ENCODE assay signal across 1 cellular context in the genomic region with DNA sequence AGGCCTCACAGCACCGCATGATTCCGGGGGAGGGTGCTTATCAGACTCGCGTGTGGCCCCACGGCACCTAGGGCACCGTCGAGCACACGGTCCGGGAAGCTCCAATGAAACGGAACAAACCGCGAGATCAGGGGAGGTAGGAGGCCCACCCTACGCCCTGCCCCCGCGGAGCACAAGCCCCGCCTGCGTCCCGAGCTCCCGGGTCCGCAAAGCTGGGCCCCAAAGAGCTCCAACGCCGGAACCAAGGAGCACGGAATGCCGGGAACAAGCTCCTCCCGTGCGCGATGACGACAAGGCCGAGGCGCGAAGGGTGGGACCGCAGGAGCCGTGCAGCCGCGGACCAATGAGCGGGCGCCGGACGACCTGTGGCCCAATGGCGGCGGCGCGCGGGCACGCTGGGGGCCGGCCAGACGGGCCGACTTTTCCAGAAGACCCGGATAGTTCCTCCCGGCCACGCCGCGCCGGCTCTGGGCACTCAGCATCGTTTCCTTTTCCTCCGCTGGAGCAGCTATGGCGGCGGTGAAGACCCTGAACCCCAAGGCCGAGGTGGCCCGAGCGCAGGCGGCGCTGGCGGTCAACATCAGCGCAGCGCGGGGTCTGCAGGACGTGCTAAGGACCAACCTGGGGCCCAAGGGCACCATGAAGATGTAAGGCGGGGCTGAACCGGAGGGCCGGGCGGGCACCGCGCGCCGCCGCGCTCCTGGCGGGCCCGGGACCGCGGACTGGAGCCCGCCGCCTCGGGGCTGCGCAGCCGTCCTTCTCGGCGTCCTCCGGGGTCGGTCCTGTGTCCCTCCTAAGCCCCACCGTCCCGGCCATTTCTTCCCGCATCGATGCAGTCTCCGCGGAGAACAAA.
TF ChIP-seq lines count a peak whose summit lies in the region.

A gene with protein sequence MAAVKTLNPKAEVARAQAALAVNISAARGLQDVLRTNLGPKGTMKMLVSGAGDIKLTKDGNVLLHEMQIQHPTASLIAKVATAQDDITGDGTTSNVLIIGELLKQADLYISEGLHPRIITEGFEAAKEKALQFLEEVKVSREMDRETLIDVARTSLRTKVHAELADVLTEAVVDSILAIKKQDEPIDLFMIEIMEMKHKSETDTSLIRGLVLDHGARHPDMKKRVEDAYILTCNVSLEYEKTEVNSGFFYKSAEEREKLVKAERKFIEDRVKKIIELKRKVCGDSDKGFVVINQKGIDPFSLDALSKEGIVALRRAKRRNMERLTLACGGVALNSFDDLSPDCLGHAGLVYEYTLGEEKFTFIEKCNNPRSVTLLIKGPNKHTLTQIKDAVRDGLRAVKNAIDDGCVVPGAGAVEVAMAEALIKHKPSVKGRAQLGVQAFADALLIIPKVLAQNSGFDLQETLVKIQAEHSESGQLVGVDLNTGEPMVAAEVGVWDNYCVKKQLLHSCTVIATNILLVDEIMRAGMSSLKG (plus strand): TSS at position 427 of the 853 bp plus-strand sequence. CDS start 84 bp downstream, at position 511.
A gene (minus strand): TSS at position 106 of the 853 bp plus-strand sequence. CDS start 30,232 bp downstream, outside the sequence.

TF ChIP-seq in HEK293, 187 proteins besides CTCF, POLR2A, EP300 and RAD21 (continued from another document and continues in another):
- TF ChIP-seq, protein P1, sequence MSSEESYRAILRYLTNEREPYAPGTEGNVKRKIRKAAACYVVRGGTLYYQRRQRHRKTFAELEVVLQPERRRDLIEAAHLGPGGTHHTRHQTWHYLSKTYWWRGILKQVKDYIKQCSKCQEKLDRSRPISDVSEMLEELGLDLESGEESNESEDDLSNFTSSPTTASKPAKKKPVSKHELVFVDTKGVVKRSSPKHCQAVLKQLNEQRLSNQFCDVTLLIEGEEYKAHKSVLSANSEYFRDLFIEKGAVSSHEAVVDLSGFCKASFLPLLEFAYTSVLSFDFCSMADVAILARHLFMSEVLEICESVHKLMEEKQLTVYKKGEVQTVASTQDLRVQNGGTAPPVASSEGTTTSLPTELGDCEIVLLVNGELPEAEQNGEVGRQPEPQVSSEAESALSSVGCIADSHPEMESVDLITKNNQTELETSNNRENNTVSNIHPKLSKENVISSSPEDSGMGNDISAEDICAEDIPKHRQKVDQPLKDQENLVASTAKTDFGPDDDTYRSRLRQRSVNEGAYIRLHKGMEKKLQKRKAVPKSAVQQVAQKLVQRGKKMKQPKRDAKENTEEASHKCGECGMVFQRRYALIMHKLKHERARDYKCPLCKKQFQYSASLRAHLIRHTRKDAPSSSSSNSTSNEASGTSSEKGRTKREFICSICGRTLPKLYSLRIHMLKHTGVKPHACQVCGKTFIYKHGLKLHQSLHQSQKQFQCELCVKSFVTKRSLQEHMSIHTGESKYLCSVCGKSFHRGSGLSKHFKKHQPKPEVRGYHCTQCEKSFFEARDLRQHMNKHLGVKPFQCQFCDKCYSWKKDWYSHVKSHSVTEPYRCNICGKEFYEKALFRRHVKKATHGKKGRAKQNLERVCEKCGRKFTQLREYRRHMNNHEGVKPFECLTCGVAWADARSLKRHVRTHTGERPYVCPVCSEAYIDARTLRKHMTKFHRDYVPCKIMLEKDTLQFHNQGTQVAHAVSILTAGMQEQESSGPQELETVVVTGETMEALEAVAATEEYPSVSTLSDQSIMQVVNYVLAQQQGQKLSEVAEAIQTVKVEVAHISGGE (tag by site-specific recombination; conservative IDR thresholded peaks at IDR 0.05; ENCODE audit: low read depth), result peak; percentile 55
- TF ChIP-seq ZNF266 (tag by site-specific recombination; IDR thresholded peaks at IDR 0.05; ENCODE audit: low read depth), result no peak
- no peak for TF ChIP-seq ZNF214 (tag by site-specific recombination; IDR thresholded peaks at IDR 0.05; ENCODE audit: borderline replicate concordance)
- 0 out of 2 replicates have a peak, but pooled peaks have one; percentile 24 for TF ChIP-seq KLF1 (tag by site-specific recombination; IDR thresholded peaks at IDR 0.05)
- TF ChIP-seq, protein P2, sequence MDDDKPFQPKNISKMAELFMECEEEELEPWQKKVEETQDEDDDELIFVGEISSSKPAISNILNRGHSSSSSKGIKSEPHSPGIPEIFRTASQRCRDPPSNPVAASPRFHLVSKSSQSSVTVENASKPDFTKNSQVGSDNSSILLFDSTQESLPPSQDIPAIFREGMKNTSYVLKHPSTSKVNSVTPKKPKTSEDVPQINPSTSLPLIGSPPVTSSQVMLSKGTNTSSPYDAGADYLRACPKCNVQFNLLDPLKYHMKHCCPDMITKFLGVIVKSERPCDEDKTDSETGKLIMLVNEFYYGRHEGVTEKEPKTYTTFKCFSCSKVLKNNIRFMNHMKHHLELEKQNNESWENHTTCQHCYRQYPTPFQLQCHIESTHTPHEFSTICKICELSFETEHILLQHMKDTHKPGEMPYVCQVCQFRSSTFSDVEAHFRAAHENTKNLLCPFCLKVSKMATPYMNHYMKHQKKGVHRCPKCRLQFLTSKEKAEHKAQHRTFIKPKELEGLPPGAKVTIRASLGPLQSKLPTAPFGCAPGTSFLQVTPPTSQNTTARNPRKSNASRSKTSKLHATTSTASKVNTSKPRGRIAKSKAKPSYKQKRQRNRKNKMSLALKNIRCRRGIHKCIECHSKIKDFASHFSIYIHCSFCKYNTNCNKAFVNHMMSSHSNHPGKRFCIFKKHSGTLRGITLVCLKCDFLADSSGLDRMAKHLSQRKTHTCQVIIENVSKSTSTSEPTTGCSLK (tag by site-specific recombination; IDR thresholded peaks at IDR 0.05), result no peak
- TF ChIP-seq FEZF1 (tag by site-specific recombination; IDR thresholded peaks at IDR 0.05), result no peak
- TF ChIP-seq, protein P3, sequence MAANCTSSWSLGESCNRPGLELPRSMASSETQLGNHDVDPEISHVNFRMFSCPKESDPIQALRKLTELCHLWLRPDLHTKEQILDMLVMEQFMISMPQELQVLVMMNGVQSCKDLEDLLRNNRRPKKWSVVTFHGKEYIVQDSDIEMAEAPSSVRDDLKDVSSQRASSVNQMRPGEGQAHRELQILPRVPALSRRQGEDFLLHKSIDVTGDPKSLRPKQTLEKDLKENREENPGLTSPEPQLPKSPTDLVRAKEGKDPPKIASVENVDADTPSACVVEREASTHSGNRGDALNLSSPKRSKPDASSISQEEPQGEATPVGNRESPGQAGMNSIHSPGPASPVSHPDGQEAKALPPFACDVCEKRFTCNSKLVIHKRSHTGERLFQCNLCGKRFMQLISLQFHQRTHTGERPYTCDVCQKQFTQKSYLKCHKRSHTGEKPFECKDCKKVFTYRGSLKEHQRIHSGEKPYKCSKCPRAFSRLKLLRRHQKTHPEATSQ (tag by site-specific recombination; IDR thresholded peaks at IDR 0.05), result no peak
- TF ChIP-seq, protein P4, sequence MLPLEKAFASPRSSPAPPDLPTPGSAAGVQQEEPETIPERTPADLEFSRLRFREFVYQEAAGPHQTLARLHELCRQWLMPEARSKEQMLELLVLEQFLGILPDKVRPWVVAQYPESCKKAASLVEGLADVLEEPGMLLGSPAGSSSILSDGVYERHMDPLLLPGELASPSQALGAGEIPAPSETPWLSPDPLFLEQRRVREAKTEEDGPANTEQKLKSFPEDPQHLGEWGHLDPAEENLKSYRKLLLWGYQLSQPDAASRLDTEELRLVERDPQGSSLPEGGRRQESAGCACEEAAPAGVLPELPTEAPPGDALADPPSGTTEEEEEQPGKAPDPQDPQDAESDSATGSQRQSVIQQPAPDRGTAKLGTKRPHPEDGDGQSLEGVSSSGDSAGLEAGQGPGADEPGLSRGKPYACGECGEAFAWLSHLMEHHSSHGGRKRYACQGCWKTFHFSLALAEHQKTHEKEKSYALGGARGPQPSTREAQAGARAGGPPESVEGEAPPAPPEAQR (tag by site-specific recombination; IDR thresholded peaks at IDR 0.05), result no peak
- no peak for TF ChIP-seq ZNF548 (tag by site-specific recombination; IDR thresholded peaks at IDR 0.05)
- TF ChIP-seq, protein P5, sequence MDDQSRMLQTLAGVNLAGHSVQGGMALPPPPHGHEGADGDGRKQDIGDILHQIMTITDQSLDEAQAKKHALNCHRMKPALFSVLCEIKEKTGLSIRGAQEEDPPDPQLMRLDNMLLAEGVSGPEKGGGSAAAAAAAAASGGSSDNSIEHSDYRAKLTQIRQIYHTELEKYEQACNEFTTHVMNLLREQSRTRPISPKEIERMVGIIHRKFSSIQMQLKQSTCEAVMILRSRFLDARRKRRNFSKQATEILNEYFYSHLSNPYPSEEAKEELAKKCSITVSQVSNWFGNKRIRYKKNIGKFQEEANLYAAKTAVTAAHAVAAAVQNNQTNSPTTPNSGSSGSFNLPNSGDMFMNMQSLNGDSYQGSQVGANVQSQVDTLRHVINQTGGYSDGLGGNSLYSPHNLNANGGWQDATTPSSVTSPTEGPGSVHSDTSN (CRISPR knock-in tag; IDR thresholded peaks at IDR 0.05), result peak; percentile 90
- TF ChIP-seq KLF7 (tag by site-specific recombination; IDR thresholded peaks at IDR 0.05; ENCODE audit: borderline replicate concordance), result no peak
- no peak for TF ChIP-seq ZNF610 (tag by site-specific recombination; IDR thresholded peaks at IDR 0.05; ENCODE audit: borderline replicate concordance)
- 0 out of 2 replicates have a peak, but pooled peaks have one; percentile 15 for TF ChIP-seq ZNF561 (tag by site-specific recombination; IDR thresholded peaks at IDR 0.05; ENCODE audit: borderline replicate concordance)
- TF ChIP-seq ZNF169 (tag by site-specific recombination; IDR thresholded peaks at IDR 0.05), result no peak
- TF ChIP-seq, protein P6, sequence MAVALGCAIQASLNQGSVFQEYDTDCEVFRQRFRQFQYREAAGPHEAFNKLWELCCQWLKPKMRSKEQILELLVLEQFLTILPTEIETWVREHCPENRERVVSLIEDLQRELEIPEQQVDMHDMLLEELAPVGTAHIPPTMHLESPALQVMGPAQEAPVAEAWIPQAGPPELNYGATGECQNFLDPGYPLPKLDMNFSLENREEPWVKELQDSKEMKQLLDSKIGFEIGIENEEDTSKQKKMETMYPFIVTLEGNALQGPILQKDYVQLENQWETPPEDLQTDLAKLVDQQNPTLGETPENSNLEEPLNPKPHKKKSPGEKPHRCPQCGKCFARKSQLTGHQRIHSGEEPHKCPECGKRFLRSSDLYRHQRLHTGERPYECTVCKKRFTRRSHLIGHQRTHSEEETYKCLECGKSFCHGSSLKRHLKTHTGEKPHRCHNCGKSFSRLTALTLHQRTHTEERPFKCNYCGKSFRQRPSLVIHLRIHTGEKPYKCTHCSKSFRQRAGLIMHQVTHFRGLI (tag by site-specific recombination; IDR thresholded peaks at IDR 0.05), result no peak
- TF ChIP-seq, protein P7, sequence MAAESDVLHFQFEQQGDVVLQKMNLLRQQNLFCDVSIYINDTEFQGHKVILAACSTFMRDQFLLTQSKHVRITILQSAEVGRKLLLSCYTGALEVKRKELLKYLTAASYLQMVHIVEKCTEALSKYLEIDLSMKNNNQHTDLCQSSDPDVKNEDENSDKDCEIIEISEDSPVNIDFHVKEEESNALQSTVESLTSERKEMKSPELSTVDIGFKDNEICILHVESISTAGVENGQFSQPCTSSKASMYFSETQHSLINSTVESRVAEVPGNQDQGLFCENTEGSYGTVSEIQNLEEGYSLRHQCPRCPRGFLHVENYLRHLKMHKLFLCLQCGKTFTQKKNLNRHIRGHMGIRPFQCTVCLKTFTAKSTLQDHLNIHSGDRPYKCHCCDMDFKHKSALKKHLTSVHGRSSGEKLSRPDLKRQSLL (tag by site-specific recombination; IDR thresholded peaks at IDR 0.05), result no peak
- TF ChIP-seq ZNF776 (tag by site-specific recombination; IDR thresholded peaks at IDR 0.05; ENCODE audit: borderline replicate concordance), result no peak
- TF ChIP-seq ZNF302 (tag by site-specific recombination; IDR thresholded peaks at IDR 0.05; ENCODE audit: low read depth), result no peak
- TF ChIP-seq, protein P8, sequence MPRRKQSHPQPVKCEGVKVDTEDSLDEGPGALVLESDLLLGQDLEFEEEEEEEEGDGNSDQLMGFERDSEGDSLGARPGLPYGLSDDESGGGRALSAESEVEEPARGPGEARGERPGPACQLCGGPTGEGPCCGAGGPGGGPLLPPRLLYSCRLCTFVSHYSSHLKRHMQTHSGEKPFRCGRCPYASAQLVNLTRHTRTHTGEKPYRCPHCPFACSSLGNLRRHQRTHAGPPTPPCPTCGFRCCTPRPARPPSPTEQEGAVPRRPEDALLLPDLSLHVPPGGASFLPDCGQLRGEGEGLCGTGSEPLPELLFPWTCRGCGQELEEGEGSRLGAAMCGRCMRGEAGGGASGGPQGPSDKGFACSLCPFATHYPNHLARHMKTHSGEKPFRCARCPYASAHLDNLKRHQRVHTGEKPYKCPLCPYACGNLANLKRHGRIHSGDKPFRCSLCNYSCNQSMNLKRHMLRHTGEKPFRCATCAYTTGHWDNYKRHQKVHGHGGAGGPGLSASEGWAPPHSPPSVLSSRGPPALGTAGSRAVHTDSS (tag by site-specific recombination; IDR thresholded peaks at IDR 0.05), result no peak
- no peak for TF ChIP-seq ZNF785 (tag by site-specific recombination; IDR thresholded peaks at IDR 0.05)
- TF ChIP-seq ZNF114 (tag by site-specific recombination; IDR thresholded peaks at IDR 0.05), result no peak
- TF ChIP-seq ZNF677 (tag by site-specific recombination; IDR thresholded peaks at IDR 0.05), result no peak
- TF ChIP-seq ZBTB21 (tag by site-specific recombination; IDR thresholded peaks at IDR 0.05), result no peak
- no peak for TF ChIP-seq ZNF354C (tag by site-specific recombination; IDR thresholded peaks at IDR 0.05; ENCODE audit: borderline replicate concordance, low read depth)
- no peak for TF ChIP-seq TCF7L2 (IDR thresholded peaks at IDR 0.05; ENCODE audit: borderline replicate concordance, low read depth, low read length)
- no peak for TF ChIP-seq ZNF473 (tag by site-specific recombination; IDR thresholded peaks at IDR 0.05)
- peak; percentile 82 for TF ChIP-seq KLF8 (tag by site-specific recombination; IDR thresholded peaks at IDR 0.05)
- peak; percentile 71 for TF ChIP-seq ZNF335 (tag by site-specific recombination; conservative IDR thresholded peaks at IDR 0.05)
- TF ChIP-seq ZNF558 (tag by site-specific recombination; IDR thresholded peaks at IDR 0.05), result no peak
- TF ChIP-seq ZNF292 (tag by site-specific recombination; IDR thresholded peaks at IDR 0.05; ENCODE audit: borderline replicate concordance, low read depth), result no peak
- TF ChIP-seq, protein P9, sequence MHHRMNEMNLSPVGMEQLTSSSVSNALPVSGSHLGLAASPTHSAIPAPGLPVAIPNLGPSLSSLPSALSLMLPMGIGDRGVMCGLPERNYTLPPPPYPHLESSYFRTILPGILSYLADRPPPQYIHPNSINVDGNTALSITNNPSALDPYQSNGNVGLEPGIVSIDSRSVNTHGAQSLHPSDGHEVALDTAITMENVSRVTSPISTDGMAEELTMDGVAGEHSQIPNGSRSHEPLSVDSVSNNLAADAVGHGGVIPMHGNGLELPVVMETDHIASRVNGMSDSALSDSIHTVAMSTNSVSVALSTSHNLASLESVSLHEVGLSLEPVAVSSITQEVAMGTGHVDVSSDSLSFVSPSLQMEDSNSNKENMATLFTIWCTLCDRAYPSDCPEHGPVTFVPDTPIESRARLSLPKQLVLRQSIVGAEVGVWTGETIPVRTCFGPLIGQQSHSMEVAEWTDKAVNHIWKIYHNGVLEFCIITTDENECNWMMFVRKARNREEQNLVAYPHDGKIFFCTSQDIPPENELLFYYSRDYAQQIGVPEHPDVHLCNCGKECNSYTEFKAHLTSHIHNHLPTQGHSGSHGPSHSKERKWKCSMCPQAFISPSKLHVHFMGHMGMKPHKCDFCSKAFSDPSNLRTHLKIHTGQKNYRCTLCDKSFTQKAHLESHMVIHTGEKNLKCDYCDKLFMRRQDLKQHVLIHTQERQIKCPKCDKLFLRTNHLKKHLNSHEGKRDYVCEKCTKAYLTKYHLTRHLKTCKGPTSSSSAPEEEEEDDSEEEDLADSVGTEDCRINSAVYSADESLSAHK (tag by site-specific recombination; IDR thresholded peaks at IDR 0.05), result no peak
- no peak for TF ChIP-seq ZNF138 (tag by site-specific recombination; IDR thresholded peaks at IDR 0.05; ENCODE audit: borderline replicate concordance)
- TF ChIP-seq HOXA7 (CRISPR knock-in tag; IDR thresholded peaks at IDR 0.05; ENCODE audit: borderline replicate concordance), result no peak
- no peak for TF ChIP-seq GLI2 (tag by site-specific recombination; IDR thresholded peaks at IDR 0.05; ENCODE audit: borderline replicate concordance, low read depth)
- no peak for TF ChIP-seq ZNF670 (tag by site-specific recombination; IDR thresholded peaks at IDR 0.05; ENCODE audit: low read depth)
